In the genomic region with DNA sequence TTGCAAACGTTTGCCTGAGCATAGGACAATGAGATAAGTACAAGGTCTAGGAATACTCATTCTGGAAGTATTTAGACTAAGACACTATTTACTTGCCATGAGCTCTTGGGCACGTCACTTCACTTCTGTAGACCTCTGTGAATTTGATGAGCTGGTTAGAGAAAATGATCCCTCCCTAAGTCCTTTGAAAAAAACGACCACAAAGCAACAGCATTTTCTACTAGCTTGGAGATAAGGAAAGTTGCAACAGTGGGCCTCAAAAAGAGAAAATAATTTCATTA, we compare ENCODE assay signal across 11 cellular contexts. TPM values are rescaled to one million over a fixed set of nuclear protein-coding genes. Genes with fewer than 3 reads are reported as not detected.
A peak's percentile ranks its signal among the peaks of the same experiment; 100 is the strongest.
DNase-seq lines count a peak whose midpoint lies in the region; ATAC-seq and TF ChIP-seq lines count a peak whose summit lies in the region.
"Had no signal": no experiment of that assay in that cellular context is flagged by ENCODE, and none has a peak within 500 bp of the region (broad histone marks: within the 10 kb centered on the region; RNA-seq: fewer than 3 reads in every experiment).

No MANE protein-coding gene starts in this region.

- peaks cover 0 to 3% of the 10 kb centered on the region in 2 donors for H3K9me3 ChIP-seq in esophagus (ENCODE audit: control insufficient read depth in 2 of 2, insufficient read depth in 1 of 2, low read depth in 1 of 2, low read length in 1 of 2)
- H3K9me3 ChIP-seq in neural cell (ENCODE audit: low read length): no peaks in the 10 kb centered on the region

- no peaks in the 10 kb centered on the region for H3K36me3 ChIP-seq in esophagus (ENCODE audit: control insufficient read depth in 2 of 2, insufficient read depth in 2 of 2, low read length in 1 of 2)
- no peaks in the 10 kb centered on the region for H3K36me3 ChIP-seq in neural cell (ENCODE audit: insufficient read depth, low read length)

- peak overlapping the region; percentile 85 for H3K4me3 ChIP-seq in AG04449 (ENCODE audit: low read depth, low read length)
- H3K4me3 ChIP-seq in esophagus (ENCODE audit: low read depth in 1 of 2, low read length in 2 of 2): peak overlapping the region; percentile 70 to 72
- peak overlapping the region; percentile 94 for H3K4me3 ChIP-seq in neural cell (ENCODE audit: low read length)

- H3K79me2 ChIP-seq in neural cell (replicated peaks; ENCODE audit: insufficient read depth, low read length): no peaks in the 10 kb centered on the region

- CTCF ChIA-PET in AG04449 (lab: Yijun Ruan, JAX): interaction anchor here (0.9 to 5.5 kb wide), 22 partner anchors 8 to 136 kb away, joined by 3 to 32 read pairs (median 6); no protein-coding TSS in a partner anchor

- H3K27ac ChIP-seq in esophagus (ENCODE audit: low read depth in 2 of 2, low read length in 1 of 2) (peak overlapping the region; percentile 51 to 88), neural cell (ENCODE audit: low read length) (no peak overlapping the region)

- DNase-seq in AG04449 (ENCODE audit: low read depth, low spot score): no peak
- DNase-seq in OCI-M1 (lab: John Stamatoyannopoulos, UW): peak; percentile 97
- no peak for DNase-seq in HT-29 (ENCODE audit: low spot score)
- DNase-seq: central memory CD4-positive, alpha-beta T cell; Karpas-422 had no signal

- no peaks in the 10 kb centered on the region for H4K20me1 ChIP-seq in neural cell (ENCODE audit: insufficient read depth)

- peaks cover 0 to 3% of the 10 kb centered on the region in 2 donors for H3K4me1 ChIP-seq in esophagus (ENCODE audit: control insufficient read depth in 2 of 2, insufficient read depth in 2 of 2, low read length in 1 of 2)

- TF ChIP-seq EP300 in neural cell (conservative IDR thresholded peaks at IDR 0.05; ENCODE audit: poor library complexity, severe bottlenecking): no peak

- TF ChIP-seq RAD21 in neural cell (conservative IDR thresholded peaks at IDR 0.05): no peak

- no peaks in the 10 kb centered on the region for H3K27me3 ChIP-seq in esophagus (ENCODE audit: control insufficient read depth in 1 of 2, insufficient read depth in 2 of 2, low read length in 2 of 2)
- no peaks in the 10 kb centered on the region for H3K27me3 ChIP-seq in neural cell (ENCODE audit: insufficient read depth, low read depth, low read length)

- H3K9me2 ChIP-seq in neural cell (ENCODE audit: insufficient read depth, low read length): no peaks in the 10 kb centered on the region

- POLR2A ChIA-PET in AG04449 (lab: Yijun Ruan, JAX): interaction anchor here (0.8 to 1.2 kb wide), 4 partner anchors 9 to 106 kb away, joined by 3 to 7 read pairs (median 4); no protein-coding TSS in a partner anchor

- ATAC-seq in HG03469 (IDR thresholded peaks at IDR 0.05; ENCODE audit: unreplicated experiment): no peak
- ATAC-seq in GM21515 (IDR thresholded peaks at IDR 0.05; ENCODE audit: unreplicated experiment): no peak
- ATAC-seq in GM21737 (IDR thresholded peaks at IDR 0.05; ENCODE audit: unreplicated experiment): no peak

- WGBS in esophagus, 2 donors: 16 to 18% methylated on average over 3 of the region's 3 CpGs

- peak overlapping the region; percentile 48 for H2AFZ ChIP-seq in neural cell (ENCODE audit: low read depth, low read length)

- H3F3A ChIP-seq in neural cell (ENCODE audit: insufficient read depth, low read length, poor library complexity, severe bottlenecking): no peaks in the 10 kb centered on the region

- peak overlapping the region; percentile 71 for H3K4me2 ChIP-seq in neural cell (ENCODE audit: low read length)

- no peak for TF ChIP-seq CTCF in AG04449 (IDR thresholded peaks at IDR 0.05; ENCODE audit: insufficient read depth, low read length, missing control alignments)
- TF ChIP-seq CTCF in neural cell (IDR thresholded peaks at IDR 0.05; ENCODE audit: poor library complexity, severe bottlenecking): no peak

- peak overlapping the region; percentile 67 for H3K9ac ChIP-seq in neural cell (ENCODE audit: low read length)

TF ChIP-seq in neural cell, 6 proteins besides CTCF, POLR2A, EP300 and RAD21:
- TF ChIP-seq TAF1 (IDR thresholded peaks at IDR 0.05; ENCODE audit: low read depth): no peak
- no peak for TF ChIP-seq SMC3 (conservative IDR thresholded peaks at IDR 0.05; ENCODE audit: poor library complexity)
- TF ChIP-seq MXI1 (conservative IDR thresholded peaks at IDR 0.05; ENCODE audit: poor library complexity, severe bottlenecking): no peak
- no peak for TF ChIP-seq REST (IDR thresholded peaks at IDR 0.05; ENCODE audit: borderline replicate concordance)

RNA-seq across cellular contexts. Expression of gene LURAP1L, which starts 1.9 kb away (rescaled TPM):
- polyA plus RNA-seq in esophagus (1 to 10 TPM; 1.9 to 3.1 TPM), neural cell (0.59 TPM in 1 of 2 replicates, not detected in the other)
- polyA minus RNA-seq in neural cell: 0.49 and 0.58 TPM in 2 replicates
- 26.8 and 27.0 TPM in 2 replicates for total RNA-seq in HT-29 (2014; rRNA removed; shearing (Covaris generic))
- total RNA-seq: T-helper 1 cell treated with Interleukin-12 subunit alpha and Interleukin-12 subunit beta and Interleukin-4 antibody, amounts not matched to agents 30 ng/mL and 1 ng/mL, for 36 hours had no signal
